Comparison of ENCODE assay signal across 17 cellular contexts in the genomic region with DNA sequence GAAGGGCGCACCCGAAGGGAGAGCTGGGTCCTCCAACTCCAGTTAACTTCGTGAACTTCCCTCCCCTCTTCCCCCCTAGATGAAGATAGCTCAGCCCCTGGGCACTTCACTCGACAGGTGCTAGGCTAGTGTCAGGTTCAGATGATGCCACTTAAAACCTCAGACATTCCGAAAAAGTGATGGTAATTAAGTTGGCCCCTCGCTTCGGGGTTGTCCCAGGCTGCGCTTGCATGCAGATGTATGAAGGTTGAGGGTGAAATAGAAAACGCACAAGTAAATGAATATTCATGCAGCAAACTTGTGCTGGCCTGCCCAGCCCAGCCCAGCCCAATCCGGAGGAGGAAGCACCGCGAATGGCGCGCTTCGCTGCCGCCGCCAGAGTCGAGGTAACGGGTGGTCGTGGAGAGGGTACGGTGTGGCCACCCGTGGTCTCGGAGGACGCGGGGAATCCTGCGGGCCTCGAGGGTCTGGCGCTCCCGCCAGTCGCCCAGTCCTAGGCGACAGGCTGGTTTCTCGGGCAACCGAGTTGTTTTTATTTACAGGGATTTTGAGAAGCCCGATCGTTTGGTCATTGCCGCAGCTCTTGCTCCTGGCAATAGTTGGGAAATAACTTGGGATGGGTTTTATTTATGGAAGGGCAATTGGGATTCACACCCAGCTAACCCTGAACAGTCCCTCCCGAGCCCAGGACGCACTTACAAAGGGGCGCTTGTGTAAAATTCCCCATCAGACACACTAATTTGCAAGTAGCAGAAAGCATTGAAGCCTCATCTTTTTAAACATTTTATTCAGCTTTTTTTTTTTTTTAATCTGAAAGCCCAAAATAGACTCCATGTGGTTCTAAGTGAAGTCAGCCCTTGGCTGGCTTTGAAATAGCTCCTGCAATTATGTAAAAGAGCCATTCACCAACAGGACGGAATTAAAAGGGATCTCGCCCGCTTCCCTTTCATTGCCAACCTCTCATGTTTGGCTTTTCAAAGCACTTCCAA. TPM values are rescaled to one million over a fixed set of nuclear protein-coding genes. Genes with fewer than 3 reads are reported as not detected.
DNase-seq lines count a peak whose midpoint lies in the region; ATAC-seq, FAIRE-seq and TF ChIP-seq lines count a peak whose summit lies in the region.
"Had no signal": no experiment of that assay in that cellular context is flagged by ENCODE, and none has a peak within 500 bp of the region (broad histone marks: within the 10 kb centered on the region; RNA-seq: fewer than 3 reads in every experiment).

No MANE protein-coding gene starts in this region.

- H3K9ac ChIP-seq in H9 (ENCODE audit: extremely low read depth, insufficient read length, low read length) (no peak overlapping the region), mesenchymal stem cell (ENCODE audit: low read length) (no peak overlapping the region)

- no peak for TF ChIP-seq CTCF in A673 (conservative IDR thresholded peaks at IDR 0.05; ENCODE audit: low read depth, low read length)
- no peak for TF ChIP-seq CTCF in H9 (conservative IDR thresholded peaks at IDR 0.05)
- no peak for TF ChIP-seq CTCF in bronchial epithelial cell (IDR thresholded peaks at IDR 0.05; ENCODE audit: insufficient read depth, low read length, severe bottlenecking)
- TF ChIP-seq CTCF in CD8-positive, alpha-beta T cell (IDR thresholded peaks at IDR 0.05), result no peak

- H3K27ac ChIP-seq in A673 (ENCODE audit: low read depth, low read length, poor library complexity, severe bottlenecking) (no peak overlapping the region), H9 (ENCODE audit: insufficient read length, low read depth, low read length) (no peak overlapping the region), mesenchymal stem cell (ENCODE audit: low read length, poor library complexity, severe bottlenecking) (no peak overlapping the region)
- no peak overlapping the region for H3K27ac ChIP-seq in CD8-positive, alpha-beta T cell (ENCODE audit: low read depth, low read length)
- H3K27ac ChIP-seq: prostate gland had no signal

- H2AFZ ChIP-seq in H9 (ENCODE audit: low read length) (no peak overlapping the region), mesenchymal stem cell (ENCODE audit: low read depth, low read length) (no peak overlapping the region)

- H4K8ac ChIP-seq in H9 (replicated peaks; ENCODE audit: insufficient read length, low read depth, low read length) (no peak overlapping the region), mesenchymal stem cell (ENCODE audit: low read length) (no peak overlapping the region)

- DNase-seq in A673 (ENCODE audit: low spot score) (peak; percentile 33), H9 (peak; percentile 56), bronchial epithelial cell (ENCODE audit: low read depth) (no peak), mesenchymal stem cell (peak; percentile 16), SIG-M5 (lab: John Stamatoyannopoulos, UW) (no peak)
- DNase-seq in stimulated activated CD4-positive, alpha-beta T cell treated with anti-CD3 and anti-CD28 coated beads, Interleukin-2, amount 100 ng/mL, for 48 hours, result no peak
- DNase-seq in CD8-positive, alpha-beta T cell, result no peak
- DNase-seq: AML-193; effector CD4-positive, alpha-beta T cell; GF-D8; Kasumi-1; stimulated activated CD4-positive, alpha-beta T cell treated with anti-CD3 and anti-CD28 coated beads, Interleukin-2, amount 100 ng/mL, for 24 hours; T-helper 9 cell had no signal

- WGBS in H9 (ENCODE audit: extremely low coverage, insufficient read length, low lambda C conversion rate), result no CpG with 5 or more reads among the region's 42 CpGs
- 3% methylated on average over 31 of the region's 42 CpGs for WGBS in mesenchymal stem cell

- H3K4me1 Mint-ChIP-seq in H9, result peaks cover 48 to 53% of the 10 kb centered on the region in 2 experiments
- peaks cover 5% of the 10 kb centered on the region for H3K4me1 Mint-ChIP-seq in CD8-positive, alpha-beta T cell (ENCODE audit: low read depth)

- H3K27ac Mint-ChIP-seq in H9, result no peak overlapping the region
- no peak overlapping the region for H3K27ac Mint-ChIP-seq in CD8-positive, alpha-beta T cell
- H3K27ac Mint-ChIP-seq: stimulated activated effector memory CD8-positive, alpha-beta T cell treated with anti-CD3 and anti-CD28 coated beads, Interleukin-12 subunit alpha, Interleukin-12 subunit beta, amount 100 ng/mL, for 72 hours had no signal

- H3K18ac ChIP-seq in H9 (ENCODE audit: insufficient read length, low read depth, low read length), result no peak overlapping the region
- no peak overlapping the region for H3K18ac ChIP-seq in mesenchymal stem cell (ENCODE audit: low read depth in 1 of 2, low read length in 2 of 2)

- no TSS peak for BruUV-seq in A673 (replicated peaks; lab: Mats Ljungman, UMichigan)

- POLR2A ChIA-PET in A673 (lab: Charles Lee; ENCODE audit: low non-redundant PET), result no interaction called here
- POLR2A ChIA-PET in CD8-positive, alpha-beta T cell (lab: Charles Lee), result no interaction called here

- H2BK5ac ChIP-seq in H9 (ENCODE audit: insufficient read length, low read length) (no peak overlapping the region), mesenchymal stem cell (ENCODE audit: low read depth, low read length, poor library complexity, severe bottlenecking) (no peak overlapping the region)

- H3K79me2 ChIP-seq in H9 (ENCODE audit: insufficient read depth, low read length), result no peaks in the 10 kb centered on the region

- H2BK120ac ChIP-seq in H9 (ENCODE audit: low read depth, low read length, poor library complexity, severe bottlenecking) (no peak overlapping the region), mesenchymal stem cell (ENCODE audit: low read depth, low read length) (no peak overlapping the region)

- H3K79me1 ChIP-seq in H9 (ENCODE audit: insufficient read depth, low read depth, low read length, poor library complexity, severe bottlenecking), result no peaks in the 10 kb centered on the region
- peaks cover 1% of the 10 kb centered on the region for H3K79me1 ChIP-seq in mesenchymal stem cell (replicated peaks; ENCODE audit: low read length, poor library complexity, severe bottlenecking)

- H3K4me3 Mint-ChIP-seq in H9, result peak overlapping the region; percentile 5 to 67; a peak in 3 of 5 replicates
- no peak overlapping the region for H3K4me3 Mint-ChIP-seq in CD8-positive, alpha-beta T cell
- H3K4me3 Mint-ChIP-seq: stimulated activated effector memory CD8-positive, alpha-beta T cell treated with anti-CD3 and anti-CD28 coated beads, Interleukin-12 subunit alpha, Interleukin-12 subunit beta, amount 100 ng/mL, for 72 hours had no signal

- H3K9me3 ChIP-seq in A673 (ENCODE audit: low read depth, low read length, poor library complexity, severe bottlenecking), result no peaks in the 10 kb centered on the region
- H3K9me3 ChIP-seq in H9 (ENCODE audit: control insufficient read depth, low read depth, low read length), result no peaks in the 10 kb centered on the region
- H3K9me3 ChIP-seq in mesenchymal stem cell (ENCODE audit: control insufficient read depth, low read length), result no peaks in the 10 kb centered on the region
- no peaks in the 10 kb centered on the region for H3K9me3 ChIP-seq in CD8-positive, alpha-beta T cell (ENCODE audit: low read length)
- H3K9me3 ChIP-seq: prostate gland had no signal

- H3K4me3 ChIP-seq in A673 (ENCODE audit: low read depth, low read length, poor library complexity, severe bottlenecking) (no peak overlapping the region), bronchial epithelial cell (ENCODE audit: low read depth, low read length) (peak overlapping the region; percentile 14), mesenchymal stem cell (ENCODE audit: insufficient read depth in 1 of 2, low read depth in 1 of 2, low read length in 2 of 2) (no peak overlapping the region)
- no peak overlapping the region for H3K4me3 ChIP-seq in CD8-positive, alpha-beta T cell (ENCODE audit: low read depth, low read length)
- H3K4me3 ChIP-seq: prostate gland had no signal

- no peak for FAIRE-seq in bronchial epithelial cell (lab: Jason Lieb, UNC)

- H3K36me3 Mint-ChIP-seq in H9 (ENCODE audit: insufficient read depth in 1 of 3, low read depth in 3 of 3), result peaks cover 0 to 2% (median 0%) of the 10 kb centered on the region in 3 experiments; a peak in 2 of 7 replicates
- no peaks in the 10 kb centered on the region for H3K36me3 Mint-ChIP-seq in CD8-positive, alpha-beta T cell

- no peak overlapping the region for H3T11ph ChIP-seq in H9 (ENCODE audit: low read length)

- intact Hi-C loops in A673 (cut with micrococcal nuclease; ENCODE audit: unreplicated experiment), result no loop called here
- intact Hi-C loops in CD8-positive, alpha-beta T cell (cut with DNase I, micrococcal nuclease), result no loop called here

- H2BK15ac ChIP-seq in H9 (ENCODE audit: low read depth, low read length) (no peak overlapping the region), mesenchymal stem cell (ENCODE audit: low read depth, poor library complexity, severe bottlenecking) (no peak overlapping the region)

- H4K20me1 ChIP-seq in H9 (ENCODE audit: control insufficient read depth, insufficient read depth, insufficient read length), result no peaks in the 10 kb centered on the region

- no peak overlapping the region for H3K4ac ChIP-seq in H9 (ENCODE audit: low read depth, low read length)
- H3K4ac ChIP-seq in mesenchymal stem cell (ENCODE audit: low read depth in 1 of 2, low read length in 2 of 2), result no peak overlapping the region

- H3K4me2 ChIP-seq in H9 (ENCODE audit: insufficient read depth, insufficient read length, low read length) (peak overlapping the region; percentile 62), mesenchymal stem cell (ENCODE audit: low read length, poor library complexity, severe bottlenecking) (peak overlapping the region; percentile 32)

- H4K91ac ChIP-seq in H9 (ENCODE audit: insufficient read length, low read depth, low read length) (no peak overlapping the region), mesenchymal stem cell (ENCODE audit: low read length) (no peak overlapping the region)

- H3K4me1 ChIP-seq in A673 (ENCODE audit: insufficient read depth, low read length, poor library complexity, severe bottlenecking) (peaks cover 31% of the 10 kb centered on the region), H9 (ENCODE audit: insufficient read depth, low read length) (peaks cover 19% of the 10 kb centered on the region), mesenchymal stem cell (ENCODE audit: control insufficient read depth, insufficient read depth, low read depth, low read length) (peaks cover 35% of the 10 kb centered on the region)
- no peaks in the 10 kb centered on the region for H3K4me1 ChIP-seq in CD8-positive, alpha-beta T cell (ENCODE audit: insufficient read depth, low read length)

- peaks cover 94% of the 10 kb centered on the region for H3K27me3 Mint-ChIP-seq in H9 (ENCODE audit: low read depth)
- H3K27me3 Mint-ChIP-seq in CD8-positive, alpha-beta T cell (ENCODE audit: low read depth), result peaks cover 59% of the 10 kb centered on the region

- H3K23me2 ChIP-seq in H9 (ENCODE audit: insufficient read length, low read depth, low read length, poor library complexity, severe bottlenecking), result peaks cover 30% of the 10 kb centered on the region

- no peaks in the 10 kb centered on the region for H3K36me3 ChIP-seq in A673 (ENCODE audit: insufficient read depth, low read length, poor library complexity, severe bottlenecking)
- H3K36me3 ChIP-seq in bronchial epithelial cell (ENCODE audit: control insufficient read depth, insufficient read depth, low read length), result no peaks in the 10 kb centered on the region
- no peaks in the 10 kb centered on the region for H3K36me3 ChIP-seq in mesenchymal stem cell (ENCODE audit: control insufficient read depth in 1 of 2, insufficient read depth in 2 of 2, low read depth in 1 of 2, low read length in 2 of 2)
- H3K36me3 ChIP-seq in CD8-positive, alpha-beta T cell (ENCODE audit: insufficient read depth, low read length), result no peaks in the 10 kb centered on the region
- H3K36me3 ChIP-seq: prostate gland had no signal

- H3K23ac ChIP-seq in H9 (ENCODE audit: insufficient read length, low read depth, low read length) (no peak overlapping the region), mesenchymal stem cell (ENCODE audit: low read length in 2 of 2) (no peak overlapping the region)

- H3K56ac ChIP-seq in H9 (ENCODE audit: insufficient read length, low read depth, low read length), result no peak overlapping the region

- no peak overlapping the region for H4K5ac ChIP-seq in H9 (ENCODE audit: insufficient read length, low read depth, low read length)

- H3K9me3 Mint-ChIP-seq in H9, result peaks cover 3 to 18% of the 10 kb centered on the region in 2 experiments; a peak in 3 of 5 replicates
- no peaks in the 10 kb centered on the region for H3K9me3 Mint-ChIP-seq in CD8-positive, alpha-beta T cell
- H3K9me3 Mint-ChIP-seq: stimulated activated effector memory CD8-positive, alpha-beta T cell treated with anti-CD3 and anti-CD28 coated beads, Interleukin-12 subunit alpha, Interleukin-12 subunit beta, amount 100 ng/mL, for 72 hours had no signal

- no peak for ATAC-seq in HG03280 (IDR thresholded peaks at IDR 0.05; ENCODE audit: unreplicated experiment)
- no peak for ATAC-seq in CD8-positive, alpha-beta T cell
- ATAC-seq: stimulated activated effector memory CD8-positive, alpha-beta T cell treated with anti-CD3 and anti-CD28 coated beads, Interleukin-12 subunit alpha, Interleukin-12 subunit beta, amount 100 ng/mL, for 72 hours had no signal

- H2AK5ac ChIP-seq in H9 (ENCODE audit: insufficient read length, low read length) (no peak overlapping the region), mesenchymal stem cell (ENCODE audit: low read length, severe bottlenecking) (no peak overlapping the region)

- H3K14ac ChIP-seq in H9 (ENCODE audit: insufficient read depth, low read length), result no peak overlapping the region
- no peak overlapping the region for H3K14ac ChIP-seq in mesenchymal stem cell (ENCODE audit: low read length in 2 of 2)

- peaks cover 100% of the 10 kb centered on the region for H3K27me3 ChIP-seq in A673 (replicated peaks; ENCODE audit: insufficient read depth, low read depth, low read length, poor library complexity)
- peaks cover 86% of the 10 kb centered on the region for H3K27me3 ChIP-seq in H9 (ENCODE audit: insufficient read depth, low read length)
- peaks cover 66% of the 10 kb centered on the region for H3K27me3 ChIP-seq in bronchial epithelial cell (ENCODE audit: control insufficient read depth, insufficient read depth, low read length)
- H3K27me3 ChIP-seq in mesenchymal stem cell (ENCODE audit: control insufficient read depth in 1 of 2, insufficient read depth in 1 of 2, low read length in 2 of 2), result peaks cover 63 to 91% of the 10 kb centered on the region in 2 experiments
- H3K27me3 ChIP-seq in CD8-positive, alpha-beta T cell (ENCODE audit: insufficient read depth, low read length), result peaks cover 13% of the 10 kb centered on the region

- H2BK12ac ChIP-seq in H9 (ENCODE audit: insufficient read length, low read depth, low read length) (no peak overlapping the region), mesenchymal stem cell (ENCODE audit: low read length in 2 of 2) (no peak overlapping the region)

- CTCF ChIA-PET in A673 (lab: Charles Lee), result interaction anchor here (1.0 kb wide), 1 partner anchor 392 kb away, joined by 6 read pairs; no protein-coding TSS in a partner anchor
- CTCF ChIA-PET in CD8-positive, alpha-beta T cell (lab: Charles Lee), result interaction anchor here (1.5 kb wide), 1 partner anchor 9 kb away, joined by 3 read pairs; no protein-coding TSS in a partner anchor

- no peak overlapping the region for H2BK20ac ChIP-seq in H9 (ENCODE audit: low read depth, low read length, poor library complexity, severe bottlenecking)

RNA-seq across cellular contexts. Expression of a gene that starts 3.3 kb away (rescaled TPM):
- total RNA-seq in A673 (2021) (not detected in 2 replicates), H9 (2021) (0.31 and 0.46 TPM in 2 replicates), bronchial epithelial cell (not detected in 2 replicates)
- polyA plus RNA-seq in mesenchymal stem cell (2013, experiment 1 of 2), result not detected
- polyA plus RNA-seq in mesenchymal stem cell (2013, experiment 2 of 2), result not detected
- not detected for total RNA-seq in CD8-positive, alpha-beta T cell
- total RNA-seq: activated CD8-positive, alpha-beta memory T cell treated with anti-CD3 and anti-CD28 coated beads for 36 hours had no signal

Comparison
In these comparisons a context has a peak if more than half of its experiments do, and no peak if none do; other contexts are left out.
1. DNase-seq: peak in A673 (single experiment), H9 (single experiment) and mesenchymal stem cell (single experiment); none in bronchial epithelial cell (single experiment), stimulated activated CD4-positive, alpha-beta T cell treated with anti-CD3 and anti-CD28 coated beads, Interleukin-2, amount 100 ng/mL, for 48 hours (0 of 2), CD8-positive, alpha-beta T cell (0 of 7) and SIG-M5 (single experiment).